25 cellular contexts compared by ENCODE assay signal in genomic region chr16:84275562-84276151, GRCh38. TPM values are rescaled to one million over a fixed set of nuclear protein-coding genes. Genes with fewer than 3 reads are reported as not detected.
"Had no signal": no experiment of that assay in that cellular context is flagged by ENCODE, and none has a peak within 500 bp of the region (broad histone marks: within the 10 kb centered on the region; RNA-seq: fewer than 3 reads in every experiment).

No MANE protein-coding gene starts in this region.

- ATAC-seq: T-cell had no signal

- H3K36me3 Mint-ChIP-seq: T-cell had no signal

- H3K27ac ChIP-seq: HL-60, KMS-11 had no signal

- H3K9me3 Mint-ChIP-seq: T-cell; T-helper 1 cell treated with Interleukin-12 subunit alpha and Interleukin-12 subunit beta and Interleukin-4 antibody, amounts not matched to agents 30 μg/mL and 1 μg/mL, for 36 hours had no signal

- H3K4me3 Mint-ChIP-seq: T-cell; T-helper 1 cell treated with Interleukin-12 subunit alpha and Interleukin-12 subunit beta and Interleukin-4 antibody, amounts not matched to agents 30 μg/mL and 1 μg/mL, for 36 hours had no signal

- H3K27ac Mint-ChIP-seq: T-cell; T-helper 1 cell treated with Interleukin-12 subunit alpha and Interleukin-12 subunit beta and Interleukin-4 antibody, amounts not matched to agents 30 μg/mL and 1 μg/mL, for 36 hours had no signal

- FAIRE-seq: HTR-8/SVneo, RCC 7860 had no signal

- DNase-seq: Kasumi-1, MM.1S, NCI-H1092 treated with DMSO at 0.1 percent for 48 hours, NCI-H1436, NCI-H187, NCI-H2029, NCI-H2081 treated with DMSO at 0.1 percent for 48 hours, NCI-H2171, NCI-H226, NCI-H446, NCI-H510A, NCI-H524 treated with DMSO at 0.1 percent for 48 hours, NCI-H69, NCI-H774, Right ventricle myocardium superior, RPMI8226, SIG-M5, SW 1271, T-cell had no signal

- H3K4me2 ChIP-seq: KMS-11 had no signal

RNA-seq across cellular contexts. Expression of gene WFDC1, which starts 19.0 kb away (rescaled TPM):
- total RNA-seq: T-cell had no signal

RNA-seq across cellular contexts. Expression of gene KCNG4, which starts 35.8 kb away (rescaled TPM):
- total RNA-seq: M059J, Right ventricle myocardium superior, T-cell had no signal
